11 cellular contexts compared by ENCODE assay signal in genomic region chr1:89815611-89816010, GRCh38. TPM values are rescaled to one million over a fixed set of nuclear protein-coding genes. Genes with fewer than 3 reads are reported as not detected.
DNase-seq lines count a peak whose midpoint lies in the region; ATAC-seq and TF ChIP-seq lines count a peak whose summit lies in the region.
"Had no signal": no experiment of that assay in that cellular context is flagged by ENCODE, and none has a peak within 500 bp of the region (broad histone marks: within the 10 kb centered on the region; RNA-seq: fewer than 3 reads in every experiment).

No MANE protein-coding gene starts in this region.

- H3K4me1 ChIP-seq in MM.1S (ENCODE audit: low read length), result peaks cover 12% of the 10 kb centered on the region; the same call in 1 of the 2 replicates
- peaks cover 9% of the 10 kb centered on the region for H3K4me1 ChIP-seq in neural progenitor cell

- H3F3A ChIP-seq in MM.1S (ENCODE audit: insufficient read depth, low read length), result no peaks in the 10 kb centered on the region
- H3F3A ChIP-seq in neural progenitor cell (ENCODE audit: low read depth), result peaks cover 4% of the 10 kb centered on the region

- H3K27ac Mint-ChIP-seq in memory B cell (peak overlapping the region; percentile 18), neural progenitor cell (no peak overlapping the region)
- H3K27ac Mint-ChIP-seq in activated naive CD4-positive, alpha-beta T cell treated with anti-CD3 and anti-CD28 coated beads, Interleukin-2, amount 10 ng/mL, durations not matched to agents 7 days and 5 days, result no peak overlapping the region

- DNase-seq in MM.1S, result peak; percentile 10
- DNase-seq in memory B cell (ENCODE audit: low spot score in 2 of 2), result no peak
- DNase-seq in neural progenitor cell (ENCODE audit: low spot score), result no peak
- no peak for DNase-seq in activated naive CD4-positive, alpha-beta T cell treated with anti-CD3 and anti-CD28 coated beads, Interleukin-2, amount 10 ng/mL, durations not matched to agents 7 days and 5 days
- no peak for DNase-seq in retina
- DNase-seq in activated T-cell treated with anti-CD3 and anti-CD28 coated beads, Interleukin-2, amount 50 U/mL, for 1 hour, result no peak
- DNase-seq: left colon, NCI-H1417 treated with DMSO at 0.1 percent for 48 hours had no signal

- peaks cover 2% of the 10 kb centered on the region for H3K36me3 Mint-ChIP-seq in memory B cell
- no peaks in the 10 kb centered on the region for H3K36me3 Mint-ChIP-seq in neural progenitor cell
- peaks cover 1% of the 10 kb centered on the region for H3K36me3 Mint-ChIP-seq in activated naive CD4-positive, alpha-beta T cell treated with anti-CD3 and anti-CD28 coated beads, Interleukin-2, amount 10 ng/mL, durations not matched to agents 7 days and 5 days

- H4K20me1 ChIP-seq in MM.1S (ENCODE audit: insufficient read depth, low read length), result no peaks in the 10 kb centered on the region
- H4K20me1 ChIP-seq in neural progenitor cell (ENCODE audit: low read depth), result no peaks in the 10 kb centered on the region

- H3K4me3 Mint-ChIP-seq in memory B cell (no peak overlapping the region), neural progenitor cell (no peak overlapping the region)
- no peak overlapping the region for H3K4me3 Mint-ChIP-seq in activated naive CD4-positive, alpha-beta T cell treated with anti-CD3 and anti-CD28 coated beads, Interleukin-2, amount 10 ng/mL, durations not matched to agents 7 days and 5 days

- H3K9me3 ChIP-seq in MM.1S (replicated peaks; ENCODE audit: insufficient read depth, low read length) (no peaks in the 10 kb centered on the region), neural progenitor cell (ENCODE audit: low read depth) (no peaks in the 10 kb centered on the region)

- H3K9ac ChIP-seq in MM.1S (ENCODE audit: low read length) (no peak overlapping the region), neural progenitor cell (no peak overlapping the region)

- ATAC-seq in GM18868 (IDR thresholded peaks at IDR 0.05; ENCODE audit: unreplicated experiment) (peak; percentile 65), HG02642 (IDR thresholded peaks at IDR 0.05; ENCODE audit: poor library complexity, unreplicated experiment) (peak; percentile 44), memory B cell (ENCODE audit: low read depth) (peak; percentile 68)
- ATAC-seq: left colon had no signal

- H2AFZ ChIP-seq in MM.1S (ENCODE audit: low read length) (no peak overlapping the region), neural progenitor cell (replicated peaks) (no peak overlapping the region)

- H3K4me2 ChIP-seq in MM.1S (ENCODE audit: low read depth, low read length) (no peak overlapping the region), neural progenitor cell (no peak overlapping the region)

- H3K27ac ChIP-seq in MM.1S (ENCODE audit: low read length) (no peak overlapping the region), neural progenitor cell (no peak overlapping the region)
- H3K27ac ChIP-seq: VCaP had no signal

- no peaks in the 10 kb centered on the region for H3K79me2 ChIP-seq in MM.1S (ENCODE audit: low read length)
- H3K79me2 ChIP-seq in neural progenitor cell (ENCODE audit: low read depth), result peaks cover 18% of the 10 kb centered on the region

- CTCF ChIA-PET in activated naive CD4-positive, alpha-beta T cell treated with anti-CD3 and anti-CD28 coated beads, Interleukin-2, amount 10 ng/mL, durations not matched to agents 7 days and 5 days (lab: Charles Lee), result interaction anchor here (0.6 kb wide), 1 partner anchor 35 kb away, joined by 3 read pairs; no protein-coding TSS in a partner anchor

- H3K27me3 Mint-ChIP-seq in memory B cell (no peaks in the 10 kb centered on the region), neural progenitor cell (ENCODE audit: insufficient read depth, low read depth) (no peaks in the 10 kb centered on the region)
- H3K27me3 Mint-ChIP-seq in activated naive CD4-positive, alpha-beta T cell treated with anti-CD3 and anti-CD28 coated beads, Interleukin-2, amount 10 ng/mL, durations not matched to agents 7 days and 5 days, result peaks cover 30% of the 10 kb centered on the region

- H3K27me3 ChIP-seq in MM.1S (replicated peaks; ENCODE audit: insufficient read depth, low read length), result no peaks in the 10 kb centered on the region
- H3K27me3 ChIP-seq in neural progenitor cell, result peaks cover 7% of the 10 kb centered on the region

- TF ChIP-seq CTCF in MM.1S (IDR thresholded peaks at IDR 0.05; ENCODE audit: low read length) (no peak), neural progenitor cell (IDR thresholded peaks at IDR 0.05) (no peak)

- H3K4me3 ChIP-seq in MM.1S (ENCODE audit: low read length) (no peak overlapping the region), neural progenitor cell (no peak overlapping the region)

- H3K36me3 ChIP-seq in MM.1S (replicated peaks; ENCODE audit: insufficient read depth, low read length) (no peaks in the 10 kb centered on the region), neural progenitor cell (no peaks in the 10 kb centered on the region)

- H3K9me2 ChIP-seq in MM.1S (replicated peaks; ENCODE audit: insufficient read depth, low read length), result no peaks in the 10 kb centered on the region

- no peaks in the 10 kb centered on the region for H3K9me3 Mint-ChIP-seq in memory B cell
- H3K9me3 Mint-ChIP-seq in neural progenitor cell, result no peaks in the 10 kb centered on the region
- no peaks in the 10 kb centered on the region for H3K9me3 Mint-ChIP-seq in activated naive CD4-positive, alpha-beta T cell treated with anti-CD3 and anti-CD28 coated beads, Interleukin-2, amount 10 ng/mL, durations not matched to agents 7 days and 5 days

- H3K4me1 Mint-ChIP-seq in memory B cell (peaks cover 27% of the 10 kb centered on the region), neural progenitor cell (peaks cover 8% of the 10 kb centered on the region)
- peaks cover 25% of the 10 kb centered on the region for H3K4me1 Mint-ChIP-seq in activated naive CD4-positive, alpha-beta T cell treated with anti-CD3 and anti-CD28 coated beads, Interleukin-2, amount 10 ng/mL, durations not matched to agents 7 days and 5 days

RNA-seq across cellular contexts. Expression of gene LRRC8D, which starts 5.2 kb away (rescaled TPM):
- total RNA-seq in neural progenitor cell (ENCODE audit: low replicate concordance), result 32.6 and 55.7 TPM in 2 replicates
